Comparison of ENCODE assay signal across 21 cellular contexts in genomic region chr16:86625029-86625428, GRCh38. TPM values are rescaled to one million over a fixed set of nuclear protein-coding genes. Genes with fewer than 3 reads are reported as not detected.
DNase-seq lines count a peak whose midpoint lies in the region; ATAC-seq and TF ChIP-seq lines count a peak whose summit lies in the region.
"Had no signal": no experiment of that assay in that cellular context is flagged by ENCODE, and none has a peak within 500 bp of the region (broad histone marks: within the 10 kb centered on the region; RNA-seq: fewer than 3 reads in every experiment).

No MANE protein-coding gene starts in this region.

- H3K9ac ChIP-seq in smooth muscle cell (ENCODE audit: low read depth): no peak overlapping the region
- H3K9ac ChIP-seq: BLaER1 treated with 17β-estradiol and CSF1 and Interleukin-3, amounts not matched to agents 10 nM and 100 nM; KMS-11 had no signal

- H3K27ac ChIP-seq in smooth muscle cell (ENCODE audit: low read depth): peak overlapping the region; percentile 65
- H3K27ac ChIP-seq: A549; BLaER1 treated with 17β-estradiol and CSF1 and Interleukin-3, amounts not matched to agents 10 nM and 100 nM; KMS-11 had no signal

- DNase-seq in HPDE6-E6E7 (ENCODE audit: extremely low spot score): peak; percentile 41
- peak; percentile 10 for DNase-seq in SK-N-DZ (ENCODE audit: low spot score)
- no peak for DNase-seq in smooth muscle cell (lab: John Stamatoyannopoulos, UW; ENCODE audit: unreplicated experiment)
- DNase-seq in mucosa of gallbladder (ENCODE audit: low spot score): no peak
- DNase-seq: CD8-positive, alpha-beta memory T cell; DMS53; EL; NCI-H1417 treated with DMSO at 0.1 percent for 48 hours; NCI-H1930; NCI-H2171; NCI-H526 treated with DMSO at 0.1 percent for 48 hours had no signal

- no peak overlapping the region for H3K4me3 ChIP-seq in smooth muscle cell
- H3K4me3 ChIP-seq: A549; BLaER1 treated with 17β-estradiol and CSF1 and Interleukin-3, amounts not matched to agents 10 nM and 100 nM had no signal

- H2AFZ ChIP-seq in smooth muscle cell (ENCODE audit: low read depth): no peak overlapping the region

- no peaks in the 10 kb centered on the region for H3K27me3 ChIP-seq in smooth muscle cell (ENCODE audit: low read depth)
- H3K27me3 ChIP-seq: BLaER1 treated with 17β-estradiol and CSF1 and Interleukin-3, amounts not matched to agents 10 nM and 100 nM had no signal

- no peaks in the 10 kb centered on the region for H3K36me3 ChIP-seq in smooth muscle cell (ENCODE audit: low read depth)
- H3K36me3 ChIP-seq: BLaER1 treated with 17β-estradiol and CSF1 and Interleukin-3, amounts not matched to agents 10 nM and 100 nM had no signal

- H3K4me2 ChIP-seq in smooth muscle cell: no peak overlapping the region
- H3K4me2 ChIP-seq: A549; BLaER1 treated with 17β-estradiol and CSF1 and Interleukin-3, amounts not matched to agents 10 nM and 100 nM; KMS-11 had no signal

- no peaks in the 10 kb centered on the region for H3K79me2 ChIP-seq in smooth muscle cell (ENCODE audit: low read depth)

- no peaks in the 10 kb centered on the region for H3F3A ChIP-seq in smooth muscle cell (ENCODE audit: low read depth)

- H3K4me1 ChIP-seq in smooth muscle cell (ENCODE audit: low read depth): no peaks in the 10 kb centered on the region
- H3K4me1 ChIP-seq: A549 had no signal

- ATAC-seq in esophagus mucosa (peak; percentile 35), GM18517 (IDR thresholded peaks at IDR 0.05; ENCODE audit: unreplicated experiment) (no peak), HG03442 (IDR thresholded peaks at IDR 0.05; ENCODE audit: unreplicated experiment) (no peak)
- ATAC-seq: A549, Panc1, Right ventricle myocardium inferior had no signal

- H4K20me1 ChIP-seq in smooth muscle cell (ENCODE audit: low read depth): no peaks in the 10 kb centered on the region

- 86% methylated on average over 17 of the region's 17 CpGs for WGBS in smooth muscle cell (ENCODE audit: low lambda C conversion rate)

- no peak for TF ChIP-seq CTCF in smooth muscle cell (IDR thresholded peaks at IDR 0.05; ENCODE audit: borderline replicate concordance, insufficient read depth, poor library complexity, severe bottlenecking)

- no peaks in the 10 kb centered on the region for H3K9me3 ChIP-seq in smooth muscle cell (replicated peaks; ENCODE audit: low read depth)
- H3K9me3 ChIP-seq: A549 had no signal

RNA-seq across cellular contexts. Expression of gene FOXL1, which starts 46.7 kb away (rescaled TPM):
- polyA plus RNA-seq in SK-N-DZ (2014; cell fraction: cytosol; rRNA removed): not detected in 2 replicates
- polyA plus RNA-seq in SK-N-DZ (2014; cell fraction: nucleus; rRNA removed): not detected in 2 replicates
- 0.08 TPM for total RNA-seq in esophagus mucosa
- total RNA-seq in smooth muscle cell: 4.6 and 6.8 TPM in 2 replicates
- 3.8 and 5.4 TPM in 2 replicates for polyA plus RNA-seq in smooth muscle cell
- 8.2 TPM for total RNA-seq in mucosa of gallbladder
- total RNA-seq: CD8-positive, alpha-beta memory T cell; SK-MEL-5 had no signal
- polyA plus RNA-seq: CD8-positive, alpha-beta memory T cell had no signal

RNA-seq across cellular contexts. Expression of gene FOXC2, which starts 58.4 kb away (rescaled TPM):
- polyA plus RNA-seq in SK-N-DZ (2014; cell fraction: cytosol; rRNA removed): not detected in 2 replicates
- polyA plus RNA-seq in SK-N-DZ (2014; cell fraction: nucleus; rRNA removed): not detected in 2 replicates
- total RNA-seq in esophagus mucosa (0.28 TPM), smooth muscle cell (2.7 and 2.8 TPM in 2 replicates), mucosa of gallbladder (0.92 TPM)
- 18.0 and 18.1 TPM in 2 replicates for polyA plus RNA-seq in smooth muscle cell
- total RNA-seq: CD8-positive, alpha-beta memory T cell; HT-29; SK-MEL-5 had no signal
- polyA plus RNA-seq: CD8-positive, alpha-beta memory T cell had no signal

Comparison
In these comparisons a context has a peak if more than half of its experiments do, and no peak if none do; other contexts are left out.
1. DNase-seq: peak in HPDE6-E6E7 (single experiment) and SK-N-DZ (single experiment); none in smooth muscle cell (single experiment) and mucosa of gallbladder (single experiment).